In the genomic region with DNA sequence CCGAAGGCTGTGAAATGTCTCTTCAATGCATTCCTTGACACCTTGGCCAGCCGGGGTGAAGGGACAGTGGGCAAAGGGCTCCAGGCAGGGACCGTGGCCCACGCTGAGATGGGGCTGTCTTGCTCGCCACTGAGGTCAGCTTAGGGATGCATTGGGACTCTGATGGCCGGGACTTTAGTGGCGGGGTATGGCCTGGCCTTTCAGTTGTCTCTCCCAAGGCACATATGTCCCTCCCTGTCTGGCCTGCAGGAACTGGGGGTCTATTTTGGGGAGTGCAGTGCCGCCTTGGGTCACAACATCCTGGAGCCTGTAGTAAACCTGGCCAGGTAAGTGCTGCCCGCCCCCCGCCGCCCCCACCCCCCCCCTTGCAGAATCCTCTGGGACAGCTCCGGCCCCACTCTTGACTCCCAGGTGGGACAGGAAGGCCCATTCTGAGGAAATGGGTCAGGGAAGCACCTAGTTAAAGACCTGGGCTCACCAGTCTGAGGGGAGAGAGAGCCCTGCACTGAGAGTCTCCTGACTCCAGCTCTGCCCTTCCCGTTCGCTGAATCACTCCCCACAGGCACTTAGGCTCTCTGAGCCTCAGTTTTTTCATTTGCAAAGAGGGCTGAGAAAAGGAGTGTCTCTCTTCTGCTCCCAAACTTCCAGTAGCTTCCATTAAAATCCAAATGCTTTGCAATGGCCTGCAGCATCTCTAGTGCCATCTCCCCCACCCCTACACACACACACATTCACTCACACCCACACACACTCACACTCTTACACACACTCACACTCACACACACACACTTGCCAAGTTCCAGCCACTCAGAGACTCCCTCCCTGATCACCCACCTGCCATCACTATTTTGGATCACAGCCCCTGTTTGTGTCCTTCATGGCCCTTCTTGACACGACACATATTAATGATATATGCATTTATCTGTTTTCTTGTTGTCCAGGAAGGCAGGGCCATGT, we compare ENCODE assay signal across 17 cellular contexts. TPM values are rescaled to one million over a fixed set of nuclear protein-coding genes. Genes with fewer than 3 reads are reported as not detected.
"Had no signal": no experiment of that assay in that cellular context is flagged by ENCODE, and none has a peak within 500 bp of the region (broad histone marks: within the 10 kb centered on the region; RNA-seq: fewer than 3 reads in every experiment).

No MANE protein-coding gene starts in this region.

- ATAC-seq: gastroesophageal sphincter; left lobe of liver; mucosa of descending colon; naive thymus-derived CD8-positive, alpha-beta T cell; sciatic nerve had no signal

- H3K9me3 ChIP-seq: ascending aorta, breast epithelium, gastroesophageal sphincter, mucosa of descending colon, stomach, thoracic aorta had no signal

- DNase-seq: activated CD4-positive, alpha-beta T cell treated with anti-CD3 and anti-CD28 coated beads, Interleukin-2, amount 10 ng/mL, durations not matched to agents 7 days and 5 days; activated naive CD4-positive, alpha-beta T cell treated with anti-CD3 and anti-CD28 coated beads for 36 hours; erythroblast; islet precursor cell; mammary epithelial cell; mucosa of descending colon; naive thymus-derived CD8-positive, alpha-beta T cell; stimulated activated CD4-positive, alpha-beta T cell treated with anti-CD3 and anti-CD28 coated beads, Interleukin-1b, Interleukin-23, amount 100 ng/mL, for 48 hours; stomach had no signal

- H3K36me3 ChIP-seq: ascending aorta, breast epithelium, gastroesophageal sphincter, stomach, thoracic aorta had no signal

- H3K4me3 ChIP-seq: ascending aorta, breast epithelium, gastroesophageal sphincter, mucosa of descending colon, stomach, thoracic aorta had no signal

- H3K27ac ChIP-seq: ascending aorta, breast epithelium, gastroesophageal sphincter, stomach, thoracic aorta had no signal

- H3K27me3 ChIP-seq: ascending aorta, breast epithelium, gastroesophageal sphincter, stomach had no signal

RNA-seq across cellular contexts. Expression of a gene that starts 33.1 kb away (rescaled TPM):
- total RNA-seq: activated CD8-positive, alpha-beta memory T cell treated with anti-CD3 and anti-CD28 coated beads for 36 hours; naive thymus-derived CD8-positive, alpha-beta T cell; pulmonary artery endothelial cell had no signal
- polyA plus RNA-seq: naive thymus-derived CD8-positive, alpha-beta T cell had no signal
